Comparison of ENCODE assay signal across 26 cellular contexts in genomic region chr7:34622182-34622581, GRCh38. TPM values are rescaled to one million over a fixed set of nuclear protein-coding genes. Genes with fewer than 3 reads are reported as not detected.
"Had no signal": no experiment of that assay in that cellular context is flagged by ENCODE, and none has a peak within 500 bp of the region (broad histone marks: within the 10 kb centered on the region; RNA-seq: fewer than 3 reads in every experiment).

No MANE protein-coding gene starts in this region.

- H3K4me1 Mint-ChIP-seq: activated T-helper 17 cell treated with anti-CD3 and anti-CD28 coated beads, Interleukin-2, amount 50 U/mL, for 72 hours; immature natural killer cell; nephron had no signal

- H3K4me3 ChIP-seq: right lobe of liver, skin epidermis, stomach, suprapubic skin, tibial nerve had no signal

- H3K9me3 ChIP-seq: right lobe of liver, suprapubic skin had no signal

- ATAC-seq: activated naive CD4-positive, alpha-beta T cell treated with anti-CD3 and anti-CD28 coated beads, Interleukin-2, amount 50 U/mL, for 72 hours; activated T-helper 17 cell treated with anti-CD3 and anti-CD28 coated beads, Interleukin-2, amount 50 U/mL, for 72 hours; esophagus mucosa; left ventricle myocardium superior; right lobe of liver had no signal

- H3K4me1 ChIP-seq: right lobe of liver, stomach, suprapubic skin, tibial nerve had no signal

- H3K9me3 Mint-ChIP-seq: activated T-cell treated with anti-CD3 and anti-CD28 coated beads, Interleukin-2, amount 50 U/mL, for 24 hours; activated T-helper 17 cell treated with anti-CD3 and anti-CD28 coated beads, Interleukin-2, amount 50 U/mL, for 72 hours; nephron had no signal

- FAIRE-seq: urothelium cell line had no signal

- H3K4me3 Mint-ChIP-seq: activated T-cell treated with anti-CD3 and anti-CD28 coated beads, Interleukin-2, amount 50 U/mL, for 24 hours; activated T-helper 17 cell treated with anti-CD3 and anti-CD28 coated beads, Interleukin-2, amount 50 U/mL, for 72 hours; immature natural killer cell; nephron had no signal

- H3K27ac ChIP-seq: right lobe of liver, skin epidermis, stomach, suprapubic skin, tibial nerve had no signal

- DNase-seq: activated CD4-positive, alpha-beta T cell treated with anti-CD3 and anti-CD28 coated beads, Interleukin-2, amount 50 U/mL, for 4 hours; activated CD8-positive, alpha-beta memory T cell treated with anti-CD3 and anti-CD28 coated beads for 24 hours; activated CD8-positive, alpha-beta memory T cell treated with anti-CD3 and anti-CD28 coated beads, Interleukin-2, amount 50 U/mL, for 4 hours; activated T-cell treated with anti-CD3 and anti-CD28 coated beads, Interleukin-2, amount 50 U/mL, for 24 hours; aorta; central memory CD4-positive, alpha-beta T cell; dermis blood vessel endothelial cell; effector CD8-positive, alpha-beta T cell; foreskin melanocyte; immature natural killer cell; kidney glomerular epithelial cell; left ventricle myocardium superior; mammary epithelial cell; occipital lobe; right lobe of liver; stimulated activated CD4-positive, alpha-beta T cell treated with anti-CD3 and anti-CD28 coated beads, Interleukin-1b, Interleukin-23, amount 100 ng/mL, for 48 hours; stomach had no signal

- H3K36me3 ChIP-seq: right lobe of liver, stomach, suprapubic skin, tibial nerve had no signal

- H3K27me3 ChIP-seq: right lobe of liver, stomach, suprapubic skin, tibial nerve had no signal

- H3K27ac Mint-ChIP-seq: activated naive CD4-positive, alpha-beta T cell treated with anti-CD3 and anti-CD28 coated beads, Interleukin-2, amount 50 U/mL, for 72 hours; activated T-cell treated with anti-CD3 and anti-CD28 coated beads, Interleukin-2, amount 50 U/mL, for 24 hours; activated T-helper 17 cell treated with anti-CD3 and anti-CD28 coated beads, Interleukin-2, amount 50 U/mL, for 72 hours; immature natural killer cell; nephron had no signal

- H3K36me3 Mint-ChIP-seq: activated naive CD4-positive, alpha-beta T cell treated with anti-CD3 and anti-CD28 coated beads, Interleukin-2, amount 50 U/mL, for 72 hours; immature natural killer cell had no signal

- H3K27me3 Mint-ChIP-seq: activated T-cell treated with anti-CD3 and anti-CD28 coated beads, Interleukin-2, amount 50 U/mL, for 24 hours; activated T-helper 17 cell treated with anti-CD3 and anti-CD28 coated beads, Interleukin-2, amount 50 U/mL, for 72 hours had no signal

RNA-seq across cellular contexts. Expression of gene NPSR1, which starts 35.8 kb away (rescaled TPM):
- total RNA-seq: activated naive CD4-positive, alpha-beta T cell treated with anti-CD3 and anti-CD28 coated beads, Interleukin-2, amount 50 U/mL, for 72 hours; activated T-helper 17 cell treated with anti-CD3 and anti-CD28 coated beads, Interleukin-2, amount 50 U/mL, for 72 hours; aorta; dermis blood vessel endothelial cell; esophagus mucosa; left ventricle myocardium superior; mammary epithelial cell; occipital lobe; right lobe of liver; stomach; suprapubic skin; tibial nerve had no signal
- polyA plus RNA-seq: adipose tissue, aorta, immature natural killer cell, mammary epithelial cell, stomach had no signal
